Comparison of ENCODE assay signal across 8 cellular contexts in the genomic region with DNA sequence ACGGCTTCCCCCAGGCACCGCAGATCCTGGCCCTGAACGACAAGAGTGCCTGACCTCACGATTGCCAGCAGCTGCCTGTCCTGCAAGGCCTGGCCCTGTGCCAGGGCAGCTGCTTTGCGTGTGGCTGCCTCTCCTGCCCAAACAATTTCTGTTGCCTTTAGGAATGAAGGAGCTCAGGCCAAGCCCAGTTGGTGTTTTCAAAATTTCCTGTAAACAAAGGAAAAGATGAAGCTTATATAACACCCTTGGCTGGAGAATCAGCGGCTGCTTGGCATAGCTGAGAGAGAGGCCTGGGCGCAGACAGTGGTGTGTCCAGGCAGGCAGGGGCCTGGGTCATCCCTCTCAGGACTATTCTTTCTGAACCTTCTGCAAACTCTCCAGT. TPM values are rescaled to one million over a fixed set of nuclear protein-coding genes. Genes with fewer than 3 reads are reported as not detected.
DNase-seq lines count a peak whose midpoint lies in the region; ATAC-seq and TF ChIP-seq lines count a peak whose summit lies in the region.

No MANE protein-coding gene starts in this region.

- no peaks in the 10 kb centered on the region for H3K79me2 ChIP-seq in ACC112 (ENCODE audit: control insufficient read depth, insufficient read depth, low read length, unreplicated experiment)

- ATAC-seq in HG03571 (IDR thresholded peaks at IDR 0.05; ENCODE audit: unreplicated experiment): no peak
- no peak for ATAC-seq in naive thymus-derived CD8-positive, alpha-beta T cell

- 6 to 9% methylated on average over 5 to 7 of the region's 7 CpGs for WGBS in thyroid gland, 2 donors

- no peak overlapping the region for H2AFZ ChIP-seq in ACC112 (ENCODE audit: low read length, unreplicated experiment)

- POLR2A ChIA-PET in MCF 10A (lab: Yijun Ruan, JAX): interaction anchor here (0.7 to 13.1 kb wide), 21 partner anchors 9 to 365 kb away, joined by 3 to 340 read pairs (median 6); partner anchors contain the start of genes ALDH3A1, ALDH3A2, MAPK7 and SLC47A2
- POLR2A ChIA-PET in naive thymus-derived CD8-positive, alpha-beta T cell (lab: Charles Lee): interaction anchor here (1.0 kb wide), 1 partner anchor 89 kb away, joined by 3 read pairs; no protein-coding TSS in a partner anchor

- H3K4me3 ChIP-seq in ACC112 (ENCODE audit: low read depth, low read length) (no peak overlapping the region), thyroid gland (replicated peaks in 1 of 3) (no peak overlapping the region)

- peak in 1 of 2 donors; percentile 18 for TF ChIP-seq POLR2A in thyroid gland (IDR thresholded peaks at IDR 0.05)

- peaks cover 8% of the 10 kb centered on the region for H3K36me3 Mint-ChIP-seq in MCF 10A (ENCODE audit: insufficient read depth, unreplicated experiment)
- H3K36me3 Mint-ChIP-seq in naive thymus-derived CD8-positive, alpha-beta T cell: no peaks in the 10 kb centered on the region

- peaks cover 6% of the 10 kb centered on the region; the same call in 1 of the 2 replicates for H3K27me3 ChIP-seq in ACC112 (ENCODE audit: insufficient read depth, low read length)
- no peaks in the 10 kb centered on the region for H3K27me3 ChIP-seq in layer of hippocampus (ENCODE audit: control insufficient read depth, insufficient read depth, low read length)
- no peaks in the 10 kb centered on the region for H3K27me3 ChIP-seq in thyroid gland

- H3K36me3 ChIP-seq in ACC112 (ENCODE audit: insufficient read depth, low read length): no peaks in the 10 kb centered on the region
- no peaks in the 10 kb centered on the region for H3K36me3 ChIP-seq in thyroid gland

- H3K4me1 Mint-ChIP-seq in MCF 10A (ENCODE audit: insufficient read depth, unreplicated experiment): peaks cover 25% of the 10 kb centered on the region
- peaks cover 11 to 28% (median 23%) of the 10 kb centered on the region in 4 donors for H3K4me1 Mint-ChIP-seq in naive thymus-derived CD8-positive, alpha-beta T cell

- BruUV-seq in MCF 10A (replicated peaks; lab: Mats Ljungman, UMichigan): no TSS peak

- H3K4me1 ChIP-seq in ACC112 (ENCODE audit: control insufficient read depth, insufficient read depth, low read length, unreplicated experiment) (peaks cover 13% of the 10 kb centered on the region), thyroid gland (peaks cover 25 to 49% of the 10 kb centered on the region in 2 donors)

- H3K4me3 Mint-ChIP-seq in MCF 10A (ENCODE audit: unreplicated experiment): no peak overlapping the region
- H3K4me3 Mint-ChIP-seq in naive thymus-derived CD8-positive, alpha-beta T cell: no peak overlapping the region

- no peaks in the 10 kb centered on the region for H3K9me3 Mint-ChIP-seq in MCF 10A (ENCODE audit: unreplicated experiment)
- H3K9me3 Mint-ChIP-seq in naive thymus-derived CD8-positive, alpha-beta T cell: no peaks in the 10 kb centered on the region

- peak overlapping the region; percentile 48; the same call in 1 of the 2 replicates for H3K27ac ChIP-seq in ACC112 (ENCODE audit: low read depth, low read length)
- H3K27ac ChIP-seq in layer of hippocampus (ENCODE audit: low read depth, low read length): peak overlapping the region; percentile 99
- H3K27ac ChIP-seq in thyroid gland: peak overlapping the region; percentile 97 to 99 (median 97)

- H3K9me3 ChIP-seq in thyroid gland: no peaks in the 10 kb centered on the region

- no peaks in the 10 kb centered on the region for H3K27me3 Mint-ChIP-seq in MCF 10A (ENCODE audit: insufficient read depth, unreplicated experiment)
- no peaks in the 10 kb centered on the region for H3K27me3 Mint-ChIP-seq in naive thymus-derived CD8-positive, alpha-beta T cell

- H3K27ac Mint-ChIP-seq in MCF 10A (ENCODE audit: low read depth, unreplicated experiment): peak overlapping the region; percentile 97
- H3K27ac Mint-ChIP-seq in naive thymus-derived CD8-positive, alpha-beta T cell: no peak overlapping the region

- peak; percentile 88 for DNase-seq in NCI-H146 (lab: John Stamatoyannopoulos, UW)
- DNase-seq in MCF 10A (ENCODE audit: unreplicated experiment): peak; percentile 96
- DNase-seq in thyroid gland: peak; percentile 97 to 98
- no peak for DNase-seq in activated CD4-positive, alpha-beta T cell treated with anti-CD3 and anti-CD28 coated beads for 48 hours
- DNase-seq in naive thymus-derived CD8-positive, alpha-beta T cell: no peak

- CTCF ChIA-PET in MCF 10A (lab: Yijun Ruan, JAX): interaction anchor here (0.6 to 3.4 kb wide), 18 partner anchors 9 to 365 kb away, joined by 3 to 46 read pairs (median 4); partner anchors contain the start of genes ALDH3A1 and ALDH3A2

- TF ChIP-seq CTCF in MCF 10A (IDR thresholded peaks at IDR 0.05; ENCODE audit: unreplicated experiment) (no peak), thyroid gland (IDR thresholded peaks at IDR 0.05) (no peak)

- intact Hi-C loops in MCF 10A (cut with micrococcal nuclease): loop anchor here (5.0 kb wide), 1 partner anchor 81 kb away; the partner anchor contains the start of gene ALDH3A2
- intact Hi-C loops in thyroid gland (cut with DNase I): no loop called here

RNA-seq across cellular contexts. Expression of gene SLC47A2, which starts 11.7 kb away (rescaled TPM):
- total RNA-seq in MCF 10A (2022): 0.32 and 0.54 TPM in 2 replicates
- 1 to 10 TPM in 1 of 4 donors, under 1 TPM in 1, not detected in 2; 0.45 to 1.4 TPM for total RNA-seq in thyroid gland
- not detected for total RNA-seq in naive thymus-derived CD8-positive, alpha-beta T cell
- polyA plus RNA-seq in naive thymus-derived CD8-positive, alpha-beta T cell: not detected

RNA-seq across cellular contexts. Expression of gene ALDH3A1, which starts 20.0 kb away (rescaled TPM):
- 4.9 and 13.4 TPM in 2 replicates for total RNA-seq in MCF 10A (2022)
- total RNA-seq in thyroid gland: 1 to 10 TPM in 2 of 4 donors, under 1 TPM in 1, not detected in 1; 0.94 to 1.6 (median 1.1) TPM
- total RNA-seq in naive thymus-derived CD8-positive, alpha-beta T cell: not detected
- under 1 TPM in 1 of 3 donors, not detected in 2; 0.11 TPM for polyA plus RNA-seq in naive thymus-derived CD8-positive, alpha-beta T cell

Comparison
In these comparisons a context has a peak if more than half of its experiments do, and no peak if none do; other contexts are left out.
1. H3K27ac ChIP-seq: peak in every context shown above with its lines; median percentile 99 in layer of hippocampus; 97 in thyroid gland; 48 in ACC112.
2. DNase-seq: peak in NCI-H146 (single experiment), MCF 10A (single experiment) and thyroid gland (2 of 2); none in activated CD4-positive, alpha-beta T cell treated with anti-CD3 and anti-CD28 coated beads for 48 hours (single experiment) and naive thymus-derived CD8-positive, alpha-beta T cell (0 of 10).